Comparison of ENCODE assay signal across 25 cellular contexts in the genomic region with DNA sequence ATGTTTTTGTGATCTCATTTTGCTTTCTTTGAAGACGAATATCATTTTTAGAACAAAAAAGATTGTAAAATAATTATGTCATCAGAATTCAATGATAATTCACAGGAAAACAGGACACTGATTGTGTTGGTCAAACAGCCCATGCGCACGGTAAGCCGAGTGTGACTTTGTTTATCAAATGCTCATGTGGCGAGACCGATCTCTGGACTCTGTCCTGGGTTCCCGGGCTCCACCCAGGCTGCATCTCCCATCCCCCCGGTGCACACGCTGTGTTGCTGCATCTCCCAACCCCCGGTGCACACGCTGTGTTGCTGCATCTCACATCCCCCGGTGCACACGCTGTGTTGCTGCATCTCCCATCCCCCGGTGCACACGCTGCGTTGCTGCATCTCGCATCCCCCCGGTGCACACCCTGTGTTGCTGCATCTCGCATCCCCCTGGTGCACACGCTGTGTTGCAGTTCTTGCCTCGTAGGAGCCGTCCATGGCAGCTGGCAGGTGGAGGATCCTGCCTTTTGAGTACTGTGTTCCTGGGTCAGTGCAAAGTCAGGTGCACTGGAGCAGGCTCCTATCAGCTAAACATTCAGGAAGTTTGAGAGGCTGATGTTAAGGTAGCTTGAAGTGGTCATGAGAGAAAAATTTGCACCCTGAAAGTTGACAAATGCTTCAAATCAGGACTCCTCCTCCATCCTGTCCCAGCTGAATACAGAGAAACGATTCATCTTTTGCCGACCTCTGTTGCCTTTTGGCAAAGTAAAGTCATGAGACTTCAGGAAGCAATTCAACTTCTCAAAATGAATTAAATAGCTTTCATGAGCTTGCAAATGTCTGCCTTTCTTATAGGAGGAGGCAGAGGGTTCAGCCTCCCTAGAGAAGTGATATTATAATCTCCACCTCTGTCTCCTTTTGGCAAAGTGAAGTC.
A peak's percentile ranks its signal among the peaks of the same experiment; 100 is the strongest.
DNase-seq lines count a peak whose midpoint lies in the region; ATAC-seq, FAIRE-seq and TF ChIP-seq lines count a peak whose summit lies in the region.
"Had no signal": no experiment of that assay in that cellular context is flagged by ENCODE, and none has a peak within 500 bp of the region (broad histone marks: within the 10 kb centered on the region; RNA-seq: fewer than 3 reads in every experiment).

No MANE protein-coding gene starts in this region.

- no peak overlapping the region for H4K91ac ChIP-seq in IMR-90 (ENCODE audit: insufficient read depth, low read depth, low read length)

- H3K4me3 Mint-ChIP-seq in neural crest cell: no peak overlapping the region
- H3K4me3 Mint-ChIP-seq: activated T-helper 17 cell treated with anti-CD3 and anti-CD28 coated beads, Interleukin-2, amount 50 U/mL, for 72 hours; T-cell had no signal

- H3K18ac ChIP-seq in IMR-90 (ENCODE audit: low read depth, low read length): no peak overlapping the region

- no peaks in the 10 kb centered on the region for H3K36me3 ChIP-seq in IMR-90 (ENCODE audit: control insufficient read depth, insufficient read depth, low read length)
- H3K36me3 ChIP-seq: upper lobe of left lung had no signal

- H3K79me1 ChIP-seq in IMR-90 (ENCODE audit: low read depth in 1 of 2, low read length in 2 of 2): no peaks in the 10 kb centered on the region

- H3K4me2 ChIP-seq in IMR-90 (ENCODE audit: low read depth, low read length): no peak overlapping the region
- H3K4me2 ChIP-seq: PC-9 had no signal

- no peak overlapping the region for H4K8ac ChIP-seq in IMR-90 (ENCODE audit: low read depth in 2 of 2, low read length in 2 of 2)

- no peaks in the 10 kb centered on the region for H3K9me3 Mint-ChIP-seq in neural crest cell
- H3K9me3 Mint-ChIP-seq: activated naive CD4-positive, alpha-beta T cell treated with anti-CD3 and anti-CD28 coated beads, Interleukin-2, amount 50 U/mL, for 72 hours; activated T-helper 17 cell treated with anti-CD3 and anti-CD28 coated beads, Interleukin-2, amount 50 U/mL, for 72 hours had no signal

- H2BK120ac ChIP-seq in IMR-90 (ENCODE audit: low read depth, low read length): no peak overlapping the region

- H3K4me3 ChIP-seq in IMR-90 (ENCODE audit: insufficient read depth, low read depth, low read length): no peak overlapping the region
- H3K4me3 ChIP-seq: lung, PC-9, upper lobe of left lung had no signal

- intact Hi-C loops in IMR-90 (cut with micrococcal nuclease): loop anchor here (10.0 kb wide), 1 partner anchor 1369 kb away; no protein-coding TSS in a partner anchor

- no peaks in the 10 kb centered on the region for H4K20me1 ChIP-seq in IMR-90 (ENCODE audit: insufficient read depth, low read length)

- TF ChIP-seq POLR2A in IMR-90 (IDR thresholded peaks at IDR 0.05; ENCODE audit: low read depth, low read length): no peak
- no peak for TF ChIP-seq POLR2A in GM12891 (IDR thresholded peaks at IDR 0.05; ENCODE audit: low read depth, low read length)

- peak; percentile 38 for DNase-seq in Caki2 (ENCODE audit: low read depth)
- no peak for DNase-seq in IMR-90
- peak; percentile 54 for DNase-seq in foreskin melanocyte
- no peak for DNase-seq in neural crest cell (ENCODE audit: low read depth, low spot score)
- DNase-seq in stimulated activated CD4-positive, alpha-beta T cell treated with anti-CD3 and anti-CD28 coated beads, Interleukin-4, amount 100 ng/mL, for 1 hour: no peak
- DNase-seq in GM12891 (ENCODE audit: insufficient read length, low spot score): no peak
- DNase-seq: activated CD4-positive, alpha-beta T cell treated with anti-CD3 and anti-CD28 coated beads for 48 hours; aorta; C1 segment of cervical spinal cord; GDM1; KG1; NCI-H146; PC-9; retina; SHP77 treated with DMSO at 0.1 percent for 48 hours; T-cell; upper lobe of left lung had no signal

- H3K27me3 ChIP-seq in IMR-90 (ENCODE audit: control insufficient read depth, insufficient read depth, low read length): no peaks in the 10 kb centered on the region
- H3K27me3 ChIP-seq: upper lobe of left lung had no signal

- BruUV-seq in IMR-90 (replicated peaks; lab: Mats Ljungman, UMichigan): no TSS peak

- H3K23ac ChIP-seq in IMR-90 (ENCODE audit: low read depth, low read length): no peak overlapping the region; the same call in 1 of the 2 replicates

- 92% methylated on average over 12 of the region's 24 CpGs; no CpG with 5 or more reads in 1 of the 2 experiments for WGBS in IMR-90 (ENCODE audit: extremely low coverage in 2 of 2, insufficient read length in 1 of 2), 2 experiments

- no peaks in the 10 kb centered on the region for H3K9me3 ChIP-seq in IMR-90 (ENCODE audit: control insufficient read depth, insufficient read depth, low read length)
- H3K9me3 ChIP-seq: upper lobe of left lung had no signal

- no peak overlapping the region for H3K27ac ChIP-seq in IMR-90 (ENCODE audit: insufficient read depth, low read length)
- H3K27ac ChIP-seq: foreskin keratinocyte, PC-9, upper lobe of left lung had no signal

- no peak for FAIRE-seq in GM12891 (lab: Jason Lieb, UNC)
- FAIRE-seq: D721Med, islet of Langerhans had no signal

- H3K9me1 ChIP-seq in IMR-90 (ENCODE audit: insufficient read depth, low read length): no peaks in the 10 kb centered on the region

- H3K36me3 Mint-ChIP-seq in neural crest cell (ENCODE audit: low read depth): no peaks in the 10 kb centered on the region
- H3K36me3 Mint-ChIP-seq: activated naive CD4-positive, alpha-beta T cell treated with anti-CD3 and anti-CD28 coated beads, Interleukin-2, amount 50 U/mL, for 72 hours; T-cell had no signal

- H3K4me1 Mint-ChIP-seq in neural crest cell: peaks cover 59% of the 10 kb centered on the region
- H3K4me1 Mint-ChIP-seq: activated T-helper 17 cell treated with anti-CD3 and anti-CD28 coated beads, Interleukin-2, amount 50 U/mL, for 72 hours; T-cell had no signal

- in situ Hi-C loops in Caki2 (cut with HindIII; ENCODE audit: low pct_unique_long_range_greater_than_20kb, low sequenced_read_pairs) (no loop called here), IMR-90 (cut with MboI; ENCODE audit: low sequenced_read_pairs) (no loop called here)

- H2BK5ac ChIP-seq in IMR-90 (ENCODE audit: low read depth, low read length, poor library complexity, severe bottlenecking): no peak overlapping the region

- no peak overlapping the region for H2AK5ac ChIP-seq in IMR-90 (ENCODE audit: low read depth, low read length)

- POLR2A ChIA-PET in IMR-90 (lab: Charles Lee; ENCODE audit: unreplicated experiment): no interaction called here

- no peak overlapping the region for H3K14ac ChIP-seq in IMR-90 (replicated peaks; ENCODE audit: low read depth, low read length)

- H2AK9ac ChIP-seq in IMR-90 (replicated peaks; ENCODE audit: low read depth, low read length, poor library complexity): no peak overlapping the region

- H3K27me3 Mint-ChIP-seq in neural crest cell (ENCODE audit: low read depth): peaks cover 14% of the 10 kb centered on the region

- H3K4ac ChIP-seq in IMR-90 (ENCODE audit: low read depth, low read length): no peak overlapping the region

- dilution Hi-C loops in IMR-90 (cut with HindIII; ENCODE audit: low sequenced_read_pairs, unreplicated experiment): no loop called here

- no peak overlapping the region for H2BK20ac ChIP-seq in IMR-90 (ENCODE audit: low read depth, low read length)

- ATAC-seq in IMR-90 (ENCODE audit: low read depth) (no peak), HG02623 (IDR thresholded peaks at IDR 0.05; ENCODE audit: unreplicated experiment) (no peak), GM19035 (IDR thresholded peaks at IDR 0.05; ENCODE audit: unreplicated experiment) (no peak)
- ATAC-seq: activated naive CD4-positive, alpha-beta T cell treated with anti-CD3 and anti-CD28 coated beads, Interleukin-2, amount 50 U/mL, for 72 hours; activated T-helper 17 cell treated with anti-CD3 and anti-CD28 coated beads, Interleukin-2, amount 50 U/mL, for 72 hours; T-cell had no signal

- H2AFZ ChIP-seq in IMR-90 (replicated peaks; ENCODE audit: low read length, poor library complexity): peak overlapping the region; percentile 36
- H2AFZ ChIP-seq: PC-9 had no signal

- H3K9ac ChIP-seq in IMR-90 (ENCODE audit: low read depth, low read length): no peak overlapping the region

- CTCF ChIA-PET in IMR-90 (lab: Yijun Ruan, JAX): no interaction called here

- peaks cover 8% of the 10 kb centered on the region for H3K4me1 ChIP-seq in IMR-90 (ENCODE audit: control insufficient read depth, insufficient read depth, low read length)
- H3K4me1 ChIP-seq: foreskin keratinocyte had no signal

- no peak overlapping the region for H2BK15ac ChIP-seq in IMR-90 (ENCODE audit: low read depth, low read length)

- H3K27ac Mint-ChIP-seq in neural crest cell (ENCODE audit: unreplicated experiment): peak overlapping the region; percentile 48
- H3K27ac Mint-ChIP-seq: activated naive CD4-positive, alpha-beta T cell treated with anti-CD3 and anti-CD28 coated beads, Interleukin-2, amount 50 U/mL, for 72 hours; activated T-helper 17 cell treated with anti-CD3 and anti-CD28 coated beads, Interleukin-2, amount 50 U/mL, for 72 hours; T-cell had no signal

- no peak overlapping the region for H4K5ac ChIP-seq in IMR-90 (ENCODE audit: low read depth, low read length)

- TF ChIP-seq CTCF in IMR-90 (conservative IDR thresholded peaks at IDR 0.05; ENCODE audit: low read depth, low read length): no peak
- TF ChIP-seq CTCF in neural crest cell (conservative IDR thresholded peaks at IDR 0.05): no peak

- no peak overlapping the region for H3K56ac ChIP-seq in IMR-90 (ENCODE audit: extremely low read depth, insufficient read depth, low read length)

- no peak for TF ChIP-seq RAD21 in IMR-90 (IDR thresholded peaks at IDR 0.05; ENCODE audit: low read length)

TF ChIP-seq in IMR-90, 13 proteins besides CTCF, POLR2A, EP300 and RAD21:
- TF ChIP-seq MXI1 (IDR thresholded peaks at IDR 0.05; ENCODE audit: borderline replicate concordance, low read depth, low read length) (no peak), MAZ (IDR thresholded peaks at IDR 0.05; ENCODE audit: borderline replicate concordance, low read depth, low read length) (no peak), CEBPB (IDR thresholded peaks at IDR 0.05; ENCODE audit: low read depth, low read length) (no peak), BHLHE40 (IDR thresholded peaks at IDR 0.05; ENCODE audit: low read depth, low read length) (no peak)
TF ChIP-seq in IMR-90: peak in this region for 0.

TF ChIP-seq in GM12891, 5 proteins besides CTCF, POLR2A, EP300 and RAD21:
- no peak for TF ChIP-seq POLR2AphosphoS5 (IDR thresholded peaks at IDR 0.05; ENCODE audit: low read depth, low read length)
- TF ChIP-seq PAX5 (IDR thresholded peaks at IDR 0.05; ENCODE audit: insufficient read depth, low read length, severe bottlenecking): no peak

Comparison
In these comparisons a context has a peak if more than half of its experiments do, and no peak if none do; other contexts are left out.
1. DNase-seq: peak in Caki2 (single experiment) and foreskin melanocyte (single experiment); none in IMR-90 (single experiment), neural crest cell (single experiment), stimulated activated CD4-positive, alpha-beta T cell treated with anti-CD3 and anti-CD28 coated beads, Interleukin-4, amount 100 ng/mL, for 1 hour (single experiment) and GM12891 (single experiment).